20 cellular contexts compared by ENCODE assay signal in the genomic region with DNA sequence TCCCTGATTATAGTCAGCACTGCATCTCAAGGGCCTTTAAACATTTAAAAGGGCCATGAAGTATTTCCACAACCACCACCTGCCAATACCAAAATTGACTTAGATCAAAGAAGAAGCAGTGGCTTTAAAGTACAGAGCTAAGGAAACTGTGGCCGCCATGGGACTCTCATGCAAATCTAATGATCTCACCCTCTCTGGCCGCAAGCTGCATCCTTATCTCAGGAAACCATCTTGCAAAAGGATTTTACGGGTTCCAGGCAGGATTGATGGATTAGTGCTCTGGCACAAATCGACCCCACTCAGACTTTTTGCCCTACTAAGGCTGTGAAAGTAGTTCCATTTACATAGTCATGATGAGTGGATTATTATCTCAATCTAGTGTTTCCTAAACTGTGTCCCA. TPM values are rescaled to one million over a fixed set of nuclear protein-coding genes. Genes with fewer than 3 reads are reported as not detected.
DNase-seq lines count a peak whose midpoint lies in the region.
"Had no signal": no experiment of that assay in that cellular context is flagged by ENCODE, and none has a peak within 500 bp of the region (broad histone marks: within the 10 kb centered on the region; RNA-seq: fewer than 3 reads in every experiment).

No MANE protein-coding gene starts in this region.

- H3K27ac Mint-ChIP-seq in activated naive CD4-positive, alpha-beta T cell treated with anti-CD3 and anti-CD28 coated beads, Interleukin-2, amount 10 ng/mL, durations not matched to agents 7 days and 5 days: no peak overlapping the region
- no peak overlapping the region for H3K27ac Mint-ChIP-seq in T-helper 2 cell treated with Interferon-gamma antibody and Interleukin-4, amounts not matched to agents 5 μg/mL and 100 μg/mL, for 36 hours
- H3K27ac Mint-ChIP-seq: stimulated activated naive B cell treated with anti-CD40 and anti-IgM and Interleukin-4, amounts not matched to agents 10 μg/mL and 1 μg/mL and 100 μg/mL, for 72 hours had no signal

- peaks cover 5% of the 10 kb centered on the region for H3K27me3 Mint-ChIP-seq in activated naive CD4-positive, alpha-beta T cell treated with anti-CD3 and anti-CD28 coated beads, Interleukin-2, amount 10 ng/mL, durations not matched to agents 7 days and 5 days
- no peaks in the 10 kb centered on the region for H3K27me3 Mint-ChIP-seq in T-helper 2 cell treated with Interferon-gamma antibody and Interleukin-4, amounts not matched to agents 5 μg/mL and 100 μg/mL, for 36 hours (ENCODE audit: low read depth)
- H3K27me3 Mint-ChIP-seq: stimulated activated naive B cell treated with anti-CD40 and anti-IgM and Interleukin-4, amounts not matched to agents 10 μg/mL and 1 μg/mL and 100 μg/mL, for 72 hours had no signal

- H3K9me3 Mint-ChIP-seq in activated naive CD4-positive, alpha-beta T cell treated with anti-CD3 and anti-CD28 coated beads, Interleukin-2, amount 10 ng/mL, durations not matched to agents 7 days and 5 days: no peaks in the 10 kb centered on the region
- H3K9me3 Mint-ChIP-seq in T-helper 2 cell treated with Interferon-gamma antibody and Interleukin-4, amounts not matched to agents 5 μg/mL and 100 μg/mL, for 36 hours: no peaks in the 10 kb centered on the region
- H3K9me3 Mint-ChIP-seq: stimulated activated naive B cell treated with anti-CD40 and anti-IgM and Interleukin-4, amounts not matched to agents 10 μg/mL and 1 μg/mL and 100 μg/mL, for 72 hours had no signal

- no peak overlapping the region for H3K4me3 Mint-ChIP-seq in activated naive CD4-positive, alpha-beta T cell treated with anti-CD3 and anti-CD28 coated beads, Interleukin-2, amount 10 ng/mL, durations not matched to agents 7 days and 5 days
- no peak overlapping the region for H3K4me3 Mint-ChIP-seq in T-helper 2 cell treated with Interferon-gamma antibody and Interleukin-4, amounts not matched to agents 5 μg/mL and 100 μg/mL, for 36 hours
- H3K4me3 Mint-ChIP-seq: stimulated activated naive B cell treated with anti-CD40 and anti-IgM and Interleukin-4, amounts not matched to agents 10 μg/mL and 1 μg/mL and 100 μg/mL, for 72 hours had no signal

- H3K36me3 Mint-ChIP-seq in activated naive CD4-positive, alpha-beta T cell treated with anti-CD3 and anti-CD28 coated beads, Interleukin-2, amount 10 ng/mL, durations not matched to agents 7 days and 5 days: no peaks in the 10 kb centered on the region
- H3K36me3 Mint-ChIP-seq in T-helper 2 cell treated with Interferon-gamma antibody and Interleukin-4, amounts not matched to agents 5 μg/mL and 100 μg/mL, for 36 hours (ENCODE audit: low read depth): peaks cover 3% of the 10 kb centered on the region

- CTCF ChIA-PET in activated naive CD4-positive, alpha-beta T cell treated with anti-CD3 and anti-CD28 coated beads, Interleukin-2, amount 10 ng/mL, durations not matched to agents 7 days and 5 days (lab: Charles Lee): no interaction called here

- peaks cover 10% of the 10 kb centered on the region for H3K4me1 Mint-ChIP-seq in activated naive CD4-positive, alpha-beta T cell treated with anti-CD3 and anti-CD28 coated beads, Interleukin-2, amount 10 ng/mL, durations not matched to agents 7 days and 5 days
- peaks cover 4% of the 10 kb centered on the region for H3K4me1 Mint-ChIP-seq in T-helper 2 cell treated with Interferon-gamma antibody and Interleukin-4, amounts not matched to agents 5 μg/mL and 100 μg/mL, for 36 hours (ENCODE audit: low read depth)
- H3K4me1 Mint-ChIP-seq: stimulated activated naive B cell treated with anti-CD40 and anti-IgM and Interleukin-4, amounts not matched to agents 10 μg/mL and 1 μg/mL and 100 μg/mL, for 72 hours had no signal

- H3K27ac ChIP-seq in epithelial cell of prostate: no peak overlapping the region
- H3K27ac ChIP-seq: breast epithelium, foreskin keratinocyte, neutrophil had no signal

- DNase-seq in activated naive CD4-positive, alpha-beta T cell treated with anti-CD3 and anti-CD28 coated beads, Interleukin-2, amount 10 ng/mL, durations not matched to agents 7 days and 5 days: peak; percentile 50
- DNase-seq in activated naive CD4-positive, alpha-beta T cell (lab: John Stamatoyannopoulos, UW): no peak
- DNase-seq in RPMI7951 (ENCODE audit: low read depth): peak; percentile 62
- peak; percentile 1 for DNase-seq in epithelial cell of prostate (ENCODE audit: low read depth, low spot score)
- DNase-seq in T-helper 2 cell treated with Interferon-gamma antibody and Interleukin-4, amounts not matched to agents 5 μg/mL and 100 μg/mL, for 36 hours (ENCODE audit: low spot score): no peak
- no peak for DNase-seq in hippocampal formation (lab: John Stamatoyannopoulos, UW)
- DNase-seq in globus pallidus (ENCODE audit: low spot score): no peak
- DNase-seq in HK-2 (ENCODE audit: unreplicated experiment): no peak
- DNase-seq: ACHN; activated CD8-positive, alpha-beta memory T cell treated with anti-CD3 and anti-CD28 coated beads, Interleukin-2, amount 50 U/mL, for 4 hours; activated naive CD4-positive, alpha-beta T cell treated with anti-CD3 and anti-CD28 coated beads, Interleukin-2, amount 50 U/mL, for 16 hours; effector CD8-positive, alpha-beta T cell; foreskin keratinocyte; midbrain; NCI-H2107; SHP77; stimulated activated naive B cell treated with anti-CD40 and anti-IgM and Interleukin-4, amounts not matched to agents 10 μg/mL and 1 μg/mL and 100 μg/mL, for 72 hours; upper lobe of left lung had no signal

RNA-seq across cellular contexts. Expression of a gene that starts 22.6 kb away (rescaled TPM):
- 0.24 and 0.49 TPM in 2 replicates for total RNA-seq in RPMI7951 (2014; rRNA removed; shearing (Covaris generic))

Comparison
In these comparisons a context has a peak if more than half of its experiments do, and no peak if none do; other contexts are left out.
1. DNase-seq: peak in activated naive CD4-positive, alpha-beta T cell treated with anti-CD3 and anti-CD28 coated beads, Interleukin-2, amount 10 ng/mL, durations not matched to agents 7 days and 5 days (single experiment), RPMI7951 (single experiment) and epithelial cell of prostate (single experiment); none in activated naive CD4-positive, alpha-beta T cell (0 of 4), T-helper 2 cell treated with Interferon-gamma antibody and Interleukin-4, amounts not matched to agents 5 μg/mL and 100 μg/mL, for 36 hours (single experiment), hippocampal formation (0 of 2), globus pallidus (single experiment) and HK-2 (single experiment).